Comparison of ENCODE assay signal across 1 cellular context in the genomic region with DNA sequence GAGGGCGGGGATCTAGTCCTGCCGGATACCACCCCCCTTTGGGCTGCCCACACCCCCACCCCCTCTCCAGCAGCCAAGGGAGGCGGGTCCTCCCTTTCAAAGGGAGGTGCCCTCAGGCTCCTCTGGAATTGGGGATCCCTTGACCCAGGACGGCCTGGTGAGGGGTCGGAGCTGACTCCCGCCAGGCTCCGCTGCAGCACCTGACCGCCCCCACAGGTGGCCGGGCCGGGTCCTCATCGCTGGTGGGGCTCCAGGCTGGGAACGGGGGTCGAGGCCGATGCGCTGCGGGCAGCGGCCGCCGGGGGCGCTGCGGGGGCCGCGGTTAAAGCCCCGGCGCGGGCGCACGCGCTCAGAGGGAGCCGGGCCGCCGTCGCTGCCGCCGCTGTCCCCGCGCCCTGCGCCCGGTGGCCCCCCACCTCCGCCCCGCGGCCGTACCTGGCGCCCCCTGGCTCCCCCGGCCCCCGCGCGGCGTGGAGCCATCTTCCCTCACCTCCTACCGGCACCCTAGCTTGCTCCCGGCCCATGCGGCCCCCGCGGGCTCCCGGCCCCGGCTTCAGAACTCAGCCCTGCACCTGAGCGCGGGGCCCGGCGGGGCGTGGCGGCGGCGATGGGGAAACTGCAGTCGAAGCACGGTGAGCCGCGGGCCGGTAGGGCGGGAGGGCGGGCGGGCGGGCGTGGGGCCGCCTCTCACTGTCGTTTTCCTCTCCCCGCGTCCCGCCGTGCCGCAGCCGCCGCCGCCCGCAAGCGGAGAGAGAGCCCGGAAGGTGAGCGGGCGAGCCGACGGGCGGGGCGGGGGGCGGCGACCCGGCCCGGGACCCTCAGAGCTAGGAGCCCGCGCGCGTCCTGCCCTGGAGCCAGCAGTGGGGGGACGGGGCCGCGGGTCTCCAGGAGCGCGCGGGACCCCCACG.
TF ChIP-seq lines count a peak whose summit lies in the region.

TSS of gene NKD2 (plus strand) at position 352 of the 908 bp plus-strand sequence. CDS start at position 608, 256 bp downstream.

TF ChIP-seq in H1, 55 proteins besides CTCF, POLR2A, EP300 and RAD21:
- peak; percentile 39; the same call in 1 of the 2 replicates for TF ChIP-seq PHF8 (conservative IDR thresholded peaks at IDR 0.05; ENCODE audit: low read depth, low read length)
- TF ChIP-seq TAF1 (IDR thresholded peaks at IDR 0.05; ENCODE audit: low read depth, low read length): 0 out of 2 replicates have a peak, but pooled peaks have one; percentile 36
- no peak for TF ChIP-seq CBX5 (IDR thresholded peaks at IDR 0.05; ENCODE audit: low read depth, low read length)
- 0 out of 4 replicates have a peak, but pooled peaks of 1 of the 2 experiments have one; percentile 32 for TF ChIP-seq SIN3A (conservative IDR thresholded peaks at IDR 0.05 in 1 of 2, IDR thresholded peaks at IDR 0.05 in 1 of 2; ENCODE audit: low read depth in 1 of 2, low read length in 2 of 2)
- no peak for TF ChIP-seq CHD2 (IDR thresholded peaks at IDR 0.05; ENCODE audit: low read length)
- TF ChIP-seq BACH1 (IDR thresholded peaks at IDR 0.05; ENCODE audit: low read length): peak; percentile 39; the same call in 1 of the 2 replicates
- TF ChIP-seq TBP (IDR thresholded peaks at IDR 0.05; ENCODE audit: low read depth, low read length): peak; percentile 45; the same call in 1 of the 2 replicates
- peak; percentile 58; the same call in 1 of the 2 replicates for TF ChIP-seq GABPA (IDR thresholded peaks at IDR 0.05; ENCODE audit: borderline replicate concordance, insufficient read depth, low read length)
- peak; percentile 28; the same call in 1 of the 2 replicates for TF ChIP-seq MAX (IDR thresholded peaks at IDR 0.05)
- peak; percentile 39; the same call in 1 of the 2 replicates for TF ChIP-seq EGR1 (IDR thresholded peaks at IDR 0.05; ENCODE audit: borderline replicate concordance, low read depth, low read length)
- 0 out of 2 replicates have a peak, but pooled peaks have one; percentile 10 for TF ChIP-seq CREB1 (IDR thresholded peaks at IDR 0.05)
- TF ChIP-seq SP1 (IDR thresholded peaks at IDR 0.05; ENCODE audit: low read depth, low read length): no peak
